In genomic region chr5:126011526-126011925, GRCh38 we compare ENCODE assay signal across 1 cellular context.
TF ChIP-seq lines count a peak whose summit lies in the region.

No MANE protein-coding gene starts in this region.

TF ChIP-seq in H1, 55 proteins besides CTCF, POLR2A, EP300 and RAD21:
- TF ChIP-seq CEBPB (IDR thresholded peaks at IDR 0.05; ENCODE audit: low read depth, low read length): 0 out of 2 replicates have a peak, but pooled peaks have one; percentile 3
